8 cellular contexts compared by ENCODE assay signal in genomic region chr1:45914836-45915235, GRCh38.
"Had no signal": no experiment of that assay in that cellular context is flagged by ENCODE, and none has a peak within 500 bp of the region (broad histone marks: within the 10 kb centered on the region; RNA-seq: fewer than 3 reads in every experiment).

No MANE protein-coding gene starts in this region.

- H3K27me3 ChIP-seq: ovary had no signal

- ATAC-seq: activated naive CD8-positive, alpha-beta T cell treated with anti-CD3 and anti-CD28 coated beads, Interleukin-2, amount 50 U/mL, for 24 hours; stimulated activated effector memory CD8-positive, alpha-beta T cell treated with anti-CD3 and anti-CD28 coated beads, Interleukin-12 subunit alpha, Interleukin-12 subunit beta, amount 100 ng/mL, for 72 hours had no signal

- H3K9me3 ChIP-seq: ovary had no signal

- H3K36me3 ChIP-seq: ovary had no signal

- DNase-seq: activated CD4-positive, alpha-beta T cell treated with anti-CD3 and anti-CD28 coated beads for 4 hours; activated naive CD4-positive, alpha-beta T cell treated with Interleukin-2 at 50 U/mL for 16 hours; activated naive CD8-positive, alpha-beta T cell treated with anti-CD3 and anti-CD28 coated beads, Interleukin-2, amount 50 U/mL, for 24 hours; central memory CD4-positive, alpha-beta T cell; cortex of kidney; effector memory CD4-positive, alpha-beta T cell; ovary had no signal

- H3K4me3 ChIP-seq: ovary had no signal
